18 cellular contexts compared by ENCODE assay signal in genomic region chr9:123028973-123029372, GRCh38. TPM values are rescaled to one million over a fixed set of nuclear protein-coding genes. Genes with fewer than 3 reads are reported as not detected.
DNase-seq lines count a peak whose midpoint lies in the region; ATAC-seq and TF ChIP-seq lines count a peak whose summit lies in the region.
"Had no signal": no experiment of that assay in that cellular context is flagged by ENCODE, and none has a peak within 500 bp of the region (broad histone marks: within the 10 kb centered on the region; RNA-seq: fewer than 3 reads in every experiment).

No MANE protein-coding gene starts in this region.

- H3K27ac Mint-ChIP-seq in nephron progenitor cell: peak overlapping the region; percentile 43
- H3K27ac Mint-ChIP-seq: B cell; CD4-positive, alpha-beta T cell; CD8-positive, alpha-beta T cell had no signal

- no peaks in the 10 kb centered on the region for H3K36me3 ChIP-seq in Loucy (ENCODE audit: insufficient read depth, low read length)
- peaks cover 0 to 4% of the 10 kb centered on the region in 2 donors for H3K36me3 ChIP-seq in aorta (ENCODE audit: control insufficient read depth in 1 of 2, insufficient read depth in 2 of 2, low read length in 1 of 2)

- H3K27ac ChIP-seq in aorta (ENCODE audit: low read depth in 1 of 2, low read length in 2 of 2): no peak overlapping the region
- H3K27ac ChIP-seq: A549; BLaER1 treated with 17β-estradiol and CSF1 and Interleukin-3, amounts not matched to agents 10 nM and 100 nM; C4-2B had no signal

- H3F3A ChIP-seq in Loucy (ENCODE audit: low read depth): peaks cover 10% of the 10 kb centered on the region; the same call in 1 of the 2 replicates

- H3K9me2 ChIP-seq in Loucy (replicated peaks; ENCODE audit: low read depth, low read length): no peaks in the 10 kb centered on the region

- peaks cover 13% of the 10 kb centered on the region for H3K4me1 Mint-ChIP-seq in nephron progenitor cell

- H3K4me1 ChIP-seq in Loucy (ENCODE audit: insufficient read depth, low read length, poor library complexity, severe bottlenecking) (peaks cover 80% of the 10 kb centered on the region), aorta (ENCODE audit: control insufficient read depth in 1 of 2, insufficient read depth in 2 of 2, low read length in 2 of 2) (peaks cover 0 to 1% of the 10 kb centered on the region in 2 donors)
- H3K4me1 ChIP-seq: A549 had no signal

- H4K20me1 ChIP-seq in Loucy (ENCODE audit: insufficient read depth, low read length, poor library complexity, severe bottlenecking): no peaks in the 10 kb centered on the region

- H2AFZ ChIP-seq in Loucy (ENCODE audit: low read length): no peak overlapping the region

- H3K27me3 Mint-ChIP-seq in nephron progenitor cell (ENCODE audit: low read depth, poor library complexity): no peaks in the 10 kb centered on the region
- H3K27me3 Mint-ChIP-seq: B cell; CD4-positive, alpha-beta T cell had no signal

- peak overlapping the region; percentile 62 for H3K4me2 ChIP-seq in Loucy (ENCODE audit: low read depth, low read length, poor library complexity, severe bottlenecking)
- H3K4me2 ChIP-seq: A549; BLaER1 treated with 17β-estradiol and CSF1 and Interleukin-3, amounts not matched to agents 10 nM and 100 nM had no signal

- H3K4me3 ChIP-seq in Loucy (ENCODE audit: low read length, poor library complexity, severe bottlenecking) (no peak overlapping the region), aorta (ENCODE audit: low read length in 2 of 2) (no peak overlapping the region)
- H3K4me3 ChIP-seq: A549; BLaER1 treated with 17β-estradiol and CSF1 and Interleukin-3, amounts not matched to agents 10 nM and 100 nM; GM12878 had no signal

- intact Hi-C loops in aorta (cut with DNase I): no loop called here

- no peak for DNase-seq in nephron progenitor cell
- no peak for DNase-seq in GF-D8 (lab: John Stamatoyannopoulos, UW)
- DNase-seq in aorta: no peak
- DNase-seq in NCI-H226: no peak
- DNase-seq: 8988T; AML-193; Caco-2; Calu3; CD4-positive, alpha-beta T cell; CD8-positive, alpha-beta T cell; DMS79 treated with DMSO at 0.1 percent for 48 hours had no signal

- no peaks in the 10 kb centered on the region for H3K9me3 ChIP-seq in Loucy (ENCODE audit: insufficient read depth, low read depth, low read length)
- H3K9me3 ChIP-seq in aorta (ENCODE audit: control insufficient read depth, low read length): no peaks in the 10 kb centered on the region
- H3K9me3 ChIP-seq: A549; BLaER1 treated with 17β-estradiol and CSF1 and Interleukin-3, amounts not matched to agents 10 nM and 100 nM; Caco-2 had no signal

- H3K9ac ChIP-seq in Loucy (ENCODE audit: low read depth, low read length, poor library complexity, severe bottlenecking): peak overlapping the region; percentile 67
- H3K9ac ChIP-seq: BLaER1 treated with 17β-estradiol and CSF1 and Interleukin-3, amounts not matched to agents 10 nM and 100 nM had no signal

- H3K4me3 Mint-ChIP-seq in nephron progenitor cell: no peak overlapping the region
- H3K4me3 Mint-ChIP-seq: B cell; CD4-positive, alpha-beta T cell; CD8-positive, alpha-beta T cell had no signal

- peaks cover 34% of the 10 kb centered on the region for H3K36me3 Mint-ChIP-seq in nephron progenitor cell (ENCODE audit: low read depth)

- H3K9me3 Mint-ChIP-seq in nephron progenitor cell: no peaks in the 10 kb centered on the region
- H3K9me3 Mint-ChIP-seq: CD4-positive, alpha-beta T cell; CD8-positive, alpha-beta T cell had no signal

- H3K27me3 ChIP-seq in Loucy (ENCODE audit: insufficient read depth, low read length, poor library complexity, severe bottlenecking): no peaks in the 10 kb centered on the region
- H3K27me3 ChIP-seq in aorta (ENCODE audit: control insufficient read depth in 1 of 2, insufficient read depth in 2 of 2, low read length in 1 of 2): no peaks in the 10 kb centered on the region
- H3K27me3 ChIP-seq: BLaER1 treated with 17β-estradiol and CSF1 and Interleukin-3, amounts not matched to agents 10 nM and 100 nM had no signal

- no peaks in the 10 kb centered on the region for H3K79me2 ChIP-seq in Loucy (ENCODE audit: insufficient read depth, low read length)

- WGBS in aorta, 2 donors: 96 to 98% methylated on average over 3 of the region's 3 CpGs

- no peak for TF ChIP-seq CTCF in Loucy (conservative IDR thresholded peaks at IDR 0.05; ENCODE audit: low read length)
- no peak for TF ChIP-seq CTCF in nephron progenitor cell (IDR thresholded peaks at IDR 0.05)

- ATAC-seq in aorta (ENCODE audit: low FRiP score): no peak
- ATAC-seq: A549; CD8-positive, alpha-beta T cell; GM12878 had no signal

RNA-seq across cellular contexts. Expression of gene GPR21, which starts 4.5 kb away (rescaled TPM):
- 10 to 100 TPM in 1 of 2 donors, 1 to 10 TPM in 1; 8.8 to 13.9 TPM for total RNA-seq in aorta
- polyA plus RNA-seq in aorta: 1 to 10 TPM in 1 of 2 donors, under 1 TPM in 1; 0.50 to 3.8 TPM
- polyA plus RNA-seq: BJ had no signal
